Comparison of ENCODE assay signal across 9 cellular contexts in genomic region chr10:17025444-17026295, GRCh38.
DNase-seq lines count a peak whose midpoint lies in the region; ATAC-seq and TF ChIP-seq lines count a peak whose summit lies in the region.
"Had no signal": no experiment of that assay in that cellular context is flagged by ENCODE, and none has a peak within 500 bp of the region (broad histone marks: within the 10 kb centered on the region; RNA-seq: fewer than 3 reads in every experiment).

No MANE protein-coding gene starts in this region.

- no peaks in the 10 kb centered on the region for H3K36me3 ChIP-seq in Caco-2 (ENCODE audit: control insufficient read depth, insufficient read depth, low read length)

- no peak overlapping the region for H3K4me3 Mint-ChIP-seq in mesothelial cell of epicardium
- H3K4me3 Mint-ChIP-seq in Caco-2 (ENCODE audit: unreplicated experiment) = no peak overlapping the region

- DNase-seq in HPDE6-E6E7 (ENCODE audit: extremely low spot score) = peak; percentile 11
- peak; percentile 56 for DNase-seq in activated CD4-positive, CD25-positive, alpha-beta regulatory T cell treated with anti-CD3 and anti-CD28 coated beads, Interleukin-2, amount 50 U/mL, for 72 hours
- DNase-seq in central memory CD4-positive, alpha-beta T cell = peak; percentile 63
- no peak for DNase-seq in mesothelial cell of epicardium (ENCODE audit: low spot score in 2 of 2, unreplicated experiment in 2 of 2)
- peak; percentile 29 to 54 for DNase-seq in stimulated activated CD8-positive, alpha-beta memory T cell treated with anti-CD3 and anti-CD28 coated beads, Interleukin-4, amount 100 ng/mL, for 4 hours (ENCODE audit: low read depth in 2 of 2, low spot score in 1 of 2)
- DNase-seq in Caco-2 = no peak
- no peak for DNase-seq in DMS53 (lab: John Stamatoyannopoulos, UW)

- H3K27me3 Mint-ChIP-seq in mesothelial cell of epicardium (ENCODE audit: low read depth) (no peaks in the 10 kb centered on the region), Caco-2 (ENCODE audit: insufficient read depth, unreplicated experiment) (no peaks in the 10 kb centered on the region)

- intact Hi-C loops in Caco-2 (cut with micrococcal nuclease; ENCODE audit: unreplicated experiment) = no loop called here

- POLR2A ChIA-PET in Caco-2 (lab: Charles Lee) = no interaction called here

- no peak for ATAC-seq in GM21367 (IDR thresholded peaks at IDR 0.05; ENCODE audit: unreplicated experiment)

- H3K9me3 Mint-ChIP-seq in mesothelial cell of epicardium (no peaks in the 10 kb centered on the region), Caco-2 (ENCODE audit: unreplicated experiment) (no peaks in the 10 kb centered on the region)

- TF ChIP-seq CTCF in mesothelial cell of epicardium (IDR thresholded peaks at IDR 0.05; ENCODE audit: unreplicated experiment) (no peak), Caco-2 (IDR thresholded peaks at IDR 0.05; ENCODE audit: insufficient read depth in 1 of 2, low read depth in 1 of 2, low read length in 1 of 2, severe bottlenecking in 1 of 2, unreplicated experiment in 1 of 2) (no peak)

- H3K4me1 Mint-ChIP-seq in mesothelial cell of epicardium = peaks cover 45% of the 10 kb centered on the region
- H3K4me1 Mint-ChIP-seq in Caco-2 (ENCODE audit: low read depth, unreplicated experiment) = no peaks in the 10 kb centered on the region

- no peak overlapping the region for H3K4me3 ChIP-seq in Caco-2 (ENCODE audit: low read depth, low read length)
- H3K4me3 ChIP-seq: PC-9 had no signal

- CTCF ChIA-PET in Caco-2 (lab: Charles Lee) = no interaction called here

- H3K9me3 ChIP-seq in Caco-2 = no peaks in the 10 kb centered on the region

- no TSS peak for BruUV-seq in Caco-2 (replicated peaks; lab: Mats Ljungman, UMichigan)

- no peaks in the 10 kb centered on the region for H3K36me3 Mint-ChIP-seq in mesothelial cell of epicardium
- H3K36me3 Mint-ChIP-seq in Caco-2 (ENCODE audit: insufficient read depth, unreplicated experiment) = no peaks in the 10 kb centered on the region

- H3K4me1 ChIP-seq in Caco-2 = no peaks in the 10 kb centered on the region

- H3K27ac Mint-ChIP-seq in mesothelial cell of epicardium (peak overlapping the region; percentile 83), Caco-2 (ENCODE audit: unreplicated experiment) (no peak overlapping the region)

- H3K27me3 ChIP-seq in Caco-2 (replicated peaks; ENCODE audit: control insufficient read depth, insufficient read depth, low read length) = no peaks in the 10 kb centered on the region

Comparison
In these comparisons a context has a peak if more than half of its experiments do, and no peak if none do; other contexts are left out.
1. DNase-seq: peak in HPDE6-E6E7 (single experiment), activated CD4-positive, CD25-positive, alpha-beta regulatory T cell treated with anti-CD3 and anti-CD28 coated beads, Interleukin-2, amount 50 U/mL, for 72 hours (single experiment), central memory CD4-positive, alpha-beta T cell (single experiment) and stimulated activated CD8-positive, alpha-beta memory T cell treated with anti-CD3 and anti-CD28 coated beads, Interleukin-4, amount 100 ng/mL, for 4 hours (2 of 2); none in mesothelial cell of epicardium (0 of 2), Caco-2 (0 of 2) and DMS53 (single experiment).